18 cellular contexts compared by ENCODE assay signal in the genomic region with DNA sequence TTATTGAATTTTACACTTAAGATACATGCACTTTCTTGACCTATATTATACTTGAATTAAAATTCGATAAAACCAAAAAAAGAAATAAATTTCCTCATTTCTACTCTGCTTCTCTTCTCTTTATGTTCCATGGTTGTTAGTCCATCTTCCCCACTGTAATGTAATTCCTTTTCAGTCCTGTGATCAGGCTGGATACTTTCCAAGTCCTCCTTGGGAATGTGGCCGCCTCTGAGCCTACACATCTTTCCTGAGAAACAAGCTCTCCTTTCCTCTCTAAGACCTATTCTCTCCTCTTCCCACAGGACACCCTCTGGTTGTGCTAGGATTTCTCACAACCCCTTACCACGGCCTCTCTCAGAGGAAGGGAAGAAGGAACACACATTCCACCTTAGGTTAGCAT.
DNase-seq lines count a peak whose midpoint lies in the region; ATAC-seq and TF ChIP-seq lines count a peak whose summit lies in the region.
"Had no signal": no experiment of that assay in that cellular context is flagged by ENCODE, and none has a peak within 500 bp of the region (broad histone marks: within the 10 kb centered on the region; RNA-seq: fewer than 3 reads in every experiment).

No MANE protein-coding gene starts in this region.

- no peaks in the 10 kb centered on the region for H3K4me1 ChIP-seq in HAP-1
- H3K4me1 ChIP-seq in thyroid gland: no peaks in the 10 kb centered on the region

- H3K4me3 ChIP-seq in choroid plexus epithelial cell (ENCODE audit: low read depth, low read length) (no peak overlapping the region), HAP-1 (no peak overlapping the region), thyroid gland (replicated peaks in 1 of 3) (no peak overlapping the region)

- TF ChIP-seq CTCF in choroid plexus epithelial cell (conservative IDR thresholded peaks at IDR 0.05; ENCODE audit: low read depth, low read length): no peak
- no peak for TF ChIP-seq CTCF in thyroid gland (IDR thresholded peaks at IDR 0.05)

- in situ Hi-C loops in HAP-1 (cut with MboI; ENCODE audit: low sequenced_read_pairs): no loop called here

- DNase-seq in EL: peak; percentile 34
- DNase-seq in M059J (ENCODE audit: low read depth): peak; percentile 36
- peak; percentile 20 for DNase-seq in choroid plexus epithelial cell (ENCODE audit: low read depth)
- DNase-seq in kidney tubule cell (ENCODE audit: low spot score): peak; percentile 12
- no peak for DNase-seq in ureter (ENCODE audit: low spot score)
- DNase-seq in HAP-1 (ENCODE audit: low spot score in 2 of 2): no peak
- no peak for DNase-seq in thyroid gland
- DNase-seq: activated B cell treated with CpG ODN at 0.5 μM for 24 hours; activated CD4-positive, alpha-beta T cell treated with anti-CD3 and anti-CD28 coated beads, Interleukin-2, amount 50 U/mL, for 48 hours; activated CD8-positive, alpha-beta memory T cell treated with anti-CD3 and anti-CD28 coated beads, Interleukin-2, amount 50 U/mL, for 48 hours; CD4-positive, alpha-beta T cell; left ventricle myocardium superior; NCI-H2107; stimulated activated CD4-positive, alpha-beta T cell treated with anti-CD3 and anti-CD28 coated beads, Interleukin-2, amount 100 ng/mL, for 24 hours; stimulated activated naive B cell treated with anti-CD40 and anti-IgM and Interleukin-4, amounts not matched to agents 10 μg/mL and 1 μg/mL and 100 μg/mL, for 72 hours; T1000 had no signal

- H3K27ac ChIP-seq in thyroid gland: no peak overlapping the region

- intact Hi-C loops in thyroid gland (cut with DNase I): no loop called here

- no peaks in the 10 kb centered on the region for H3K27me3 ChIP-seq in HAP-1 (ENCODE audit: low read depth)
- H3K27me3 ChIP-seq in thyroid gland: no peaks in the 10 kb centered on the region

- TF ChIP-seq POLR2A in thyroid gland (IDR thresholded peaks at IDR 0.05): no peak

- H3K9me3 ChIP-seq in HAP-1: no peaks in the 10 kb centered on the region
- no peaks in the 10 kb centered on the region for H3K9me3 ChIP-seq in thyroid gland

- no peak for ATAC-seq in HG02798 (IDR thresholded peaks at IDR 0.05; ENCODE audit: poor library complexity, unreplicated experiment)
- ATAC-seq: HepG2; left ventricle myocardium superior; stimulated activated naive B cell treated with anti-CD40 and anti-IgM and Interleukin-4, amounts not matched to agents 10 μg/mL and 1 μg/mL and 100 μg/mL, for 72 hours had no signal

- 61 to 67% methylated on average over 3 of the region's 3 CpGs for WGBS in thyroid gland, 2 donors

- H3K36me3 ChIP-seq in HAP-1 (replicated peaks) (no peaks in the 10 kb centered on the region), thyroid gland (no peaks in the 10 kb centered on the region)

Comparison
In these comparisons a context has a peak if more than half of its experiments do, and no peak if none do; other contexts are left out.
1. DNase-seq: peak in EL (single experiment), M059J (single experiment), choroid plexus epithelial cell (single experiment) and kidney tubule cell (single experiment); none in ureter (single experiment), HAP-1 (0 of 2) and thyroid gland (0 of 2).